9 cellular contexts compared by ENCODE assay signal in genomic region chr15:90300988-90301715, GRCh38. TPM values are rescaled to one million over a fixed set of nuclear protein-coding genes. Genes with fewer than 3 reads are reported as not detected.
DNase-seq lines count a peak whose midpoint lies in the region; ATAC-seq and TF ChIP-seq lines count a peak whose summit lies in the region.
"Had no signal": no experiment of that assay in that cellular context is flagged by ENCODE, and none has a peak within 500 bp of the region (broad histone marks: within the 10 kb centered on the region; RNA-seq: fewer than 3 reads in every experiment).

No MANE protein-coding gene starts in this region.

- H3K4me1 Mint-ChIP-seq in neural progenitor cell (peaks cover 3% of the 10 kb centered on the region), type B pancreatic cell (ENCODE audit: unreplicated experiment) (peaks cover 9% of the 10 kb centered on the region)

- DNase-seq in NCI-H1092 treated with DMSO at 0.1 percent for 48 hours (lab: John Stamatoyannopoulos, UW) (peak; percentile 0), NCI-H1092 (lab: John Stamatoyannopoulos, UW) (no peak), NCI-H524 (lab: John Stamatoyannopoulos, UW) (peak; percentile 23 to 70), esophagus muscularis mucosa (ENCODE audit: extremely low spot score) (no peak), neural progenitor cell (ENCODE audit: low spot score) (peak; percentile 85), type B pancreatic cell (ENCODE audit: extremely low spot score, unreplicated experiment) (no peak)
- peak; percentile 85 for DNase-seq in activated CD8-positive, alpha-beta memory T cell treated with anti-CD3 and anti-CD28 coated beads, Interleukin-2, amount 50 U/mL, for 48 hours

- H3K9me3 Mint-ChIP-seq in neural progenitor cell (no peaks in the 10 kb centered on the region), type B pancreatic cell (no peaks in the 10 kb centered on the region)

- 81% methylated on average over 17 of the region's 21 CpGs for WGBS in esophagus muscularis mucosa

- H3K4me3 Mint-ChIP-seq in neural progenitor cell (no peak overlapping the region), type B pancreatic cell (no peak overlapping the region)

- no peak overlapping the region for H3K27ac Mint-ChIP-seq in neural progenitor cell
- H3K27ac Mint-ChIP-seq in type B pancreatic cell = no peak overlapping the region

- intact Hi-C loops in esophagus muscularis mucosa (cut with DNase I) = no loop called here

- TF ChIP-seq EP300 in esophagus muscularis mucosa (IDR thresholded peaks at IDR 0.05) = no peak

- H2AFZ ChIP-seq in neural progenitor cell (replicated peaks) = peak overlapping the region; percentile 55

- TF ChIP-seq POLR2A in esophagus muscularis mucosa (IDR thresholded peaks at IDR 0.05; ENCODE audit: low read depth) = no peak

- peaks cover 4 to 13% (median 6%) of the 10 kb centered on the region in 4 donors for H3K4me1 ChIP-seq in esophagus muscularis mucosa
- H3K4me1 ChIP-seq in neural progenitor cell = peaks cover 10% of the 10 kb centered on the region

- H3K27me3 ChIP-seq in esophagus muscularis mucosa (no peaks in the 10 kb centered on the region), neural progenitor cell (no peaks in the 10 kb centered on the region)
- H3K27me3 ChIP-seq: BLaER1 treated with 17β-estradiol and CSF1 and Interleukin-3, amounts not matched to agents 10 nM and 100 nM had no signal

- H3F3A ChIP-seq in neural progenitor cell (ENCODE audit: low read depth) = peaks cover 5% of the 10 kb centered on the region

- H3K9ac ChIP-seq in neural progenitor cell = no peak overlapping the region
- H3K9ac ChIP-seq: BLaER1 treated with 17β-estradiol and CSF1 and Interleukin-3, amounts not matched to agents 10 nM and 100 nM had no signal

- no peaks in the 10 kb centered on the region for H3K79me2 ChIP-seq in neural progenitor cell (ENCODE audit: low read depth)

- peak; percentile 47 to 88 (median 51) for TF ChIP-seq CTCF in esophagus muscularis mucosa (IDR thresholded peaks at IDR 0.05)
- TF ChIP-seq CTCF in neural progenitor cell (IDR thresholded peaks at IDR 0.05) = peak; percentile 96
- TF ChIP-seq CTCF in type B pancreatic cell (conservative IDR thresholded peaks at IDR 0.05) = peak; percentile 90

- H3K4me2 ChIP-seq in neural progenitor cell = no peak overlapping the region

- H4K20me1 ChIP-seq in neural progenitor cell (ENCODE audit: low read depth) = no peaks in the 10 kb centered on the region
- H4K20me1 ChIP-seq: BLaER1 treated with 17β-estradiol and CSF1 and Interleukin-3, amounts not matched to agents 10 nM and 100 nM had no signal

- no peaks in the 10 kb centered on the region for H3K36me3 Mint-ChIP-seq in neural progenitor cell
- no peaks in the 10 kb centered on the region for H3K36me3 Mint-ChIP-seq in type B pancreatic cell

- no peak overlapping the region for H3K4me3 ChIP-seq in esophagus muscularis mucosa
- no peak overlapping the region for H3K4me3 ChIP-seq in neural progenitor cell
- H3K4me3 ChIP-seq: BLaER1 treated with 17β-estradiol and CSF1 and Interleukin-3, amounts not matched to agents 10 nM and 100 nM had no signal

- H3K9me3 ChIP-seq in esophagus muscularis mucosa (no peaks in the 10 kb centered on the region), neural progenitor cell (ENCODE audit: low read depth) (no peaks in the 10 kb centered on the region)
- H3K9me3 ChIP-seq: BLaER1 treated with 17β-estradiol and CSF1 and Interleukin-3, amounts not matched to agents 10 nM and 100 nM had no signal

- no peak overlapping the region for H3K27ac ChIP-seq in esophagus muscularis mucosa (replicated peaks in 1 of 4)
- no peak overlapping the region for H3K27ac ChIP-seq in neural progenitor cell
- H3K27ac ChIP-seq: BLaER1 treated with 17β-estradiol and CSF1 and Interleukin-3, amounts not matched to agents 10 nM and 100 nM had no signal

- H3K36me3 ChIP-seq in esophagus muscularis mucosa (no peaks in the 10 kb centered on the region), neural progenitor cell (no peaks in the 10 kb centered on the region)
- H3K36me3 ChIP-seq: BLaER1 treated with 17β-estradiol and CSF1 and Interleukin-3, amounts not matched to agents 10 nM and 100 nM had no signal

- H3K27me3 Mint-ChIP-seq in neural progenitor cell (ENCODE audit: insufficient read depth, low read depth) (peaks cover 3% of the 10 kb centered on the region), type B pancreatic cell (no peaks in the 10 kb centered on the region)

- no peak for ATAC-seq in HG03457 (IDR thresholded peaks at IDR 0.05; ENCODE audit: unreplicated experiment)

RNA-seq across cellular contexts. Expression of gene NGRN, which starts 35.7 kb away (rescaled TPM):
- total RNA-seq in esophagus muscularis mucosa = 100 to 1,000 TPM; 140 to 166 (median 154) TPM
- total RNA-seq in neural progenitor cell (ENCODE audit: low replicate concordance) = 47.8 and 66.8 TPM in 2 replicates
- total RNA-seq in type B pancreatic cell (ENCODE audit: low replicate concordance) = 79.2 and 103 TPM in 2 replicates

RNA-seq across cellular contexts. Expression of gene ZNF774, which starts 50.9 kb away (rescaled TPM):
- total RNA-seq in esophagus muscularis mucosa (1 to 10 TPM; 1.5 to 2.3 (median 1.7) TPM), neural progenitor cell (ENCODE audit: low replicate concordance) (1.9 and 8.3 TPM in 2 replicates), type B pancreatic cell (ENCODE audit: low replicate concordance) (4.8 and 5.5 TPM in 2 replicates)

RNA-seq across cellular contexts. Expression of gene TTLL13, which starts 51.8 kb away (rescaled TPM):
- total RNA-seq in esophagus muscularis mucosa = under 1 TPM in 2 of 4 donors, not detected in 2; 0.32 to 0.42 TPM
- total RNA-seq in neural progenitor cell (ENCODE audit: low replicate concordance) = 0.19 TPM in 1 of 2 replicates, not detected in the other
- 0.58 TPM in 1 of 2 replicates, not detected in the other for total RNA-seq in type B pancreatic cell (ENCODE audit: low replicate concordance)

Comparison
In these comparisons a context has a peak if more than half of its experiments do, and no peak if none do; other contexts are left out.
1. DNase-seq: peak in NCI-H1092 treated with DMSO at 0.1 percent for 48 hours (single experiment), NCI-H524 (2 of 2), activated CD8-positive, alpha-beta memory T cell treated with anti-CD3 and anti-CD28 coated beads, Interleukin-2, amount 50 U/mL, for 48 hours (single experiment) and neural progenitor cell (single experiment); none in NCI-H1092 (single experiment), esophagus muscularis mucosa (single experiment) and type B pancreatic cell (single experiment).
2. Peak in every context shown above with its lines, with median percentiles within 50 percentile points of each other: CTCF ChIP-seq.